17 cellular contexts compared by ENCODE assay signal in genomic region chr1:3067301-3067670, GRCh38. TPM values are rescaled to one million over a fixed set of nuclear protein-coding genes. Genes with fewer than 3 reads are reported as not detected.
DNase-seq lines count a peak whose midpoint lies in the region; ATAC-seq and TF ChIP-seq lines count a peak whose summit lies in the region.
"Had no signal": no experiment of that assay in that cellular context is flagged by ENCODE, and none has a peak within 500 bp of the region (broad histone marks: within the 10 kb centered on the region; RNA-seq: fewer than 3 reads in every experiment).

No MANE protein-coding gene starts in this region.

- ATAC-seq in left cardiac atrium (no peak), HG03571 (IDR thresholded peaks at IDR 0.05; ENCODE audit: unreplicated experiment) (no peak)

- H3K36me3 ChIP-seq in neural progenitor cell, result no peaks in the 10 kb centered on the region
- H3K36me3 ChIP-seq: prostate gland had no signal

- H3K4me3 Mint-ChIP-seq in activated naive CD4-positive, alpha-beta T cell treated with anti-CD3 and anti-CD28 coated beads, Interleukin-2, amount 50 U/mL, for 24 hours, result peak overlapping the region; percentile 30
- no peak overlapping the region for H3K4me3 Mint-ChIP-seq in activated naive CD4-positive, alpha-beta T cell treated with anti-CD3 and anti-CD28 coated beads for 36 hours
- peak overlapping the region; percentile 77 for H3K4me3 Mint-ChIP-seq in neural progenitor cell
- peak overlapping the region; percentile 80 for H3K4me3 Mint-ChIP-seq in type B pancreatic cell

- peaks cover 96% of the 10 kb centered on the region for H3K27me3 ChIP-seq in neural progenitor cell

- no peaks in the 10 kb centered on the region for H3K9me3 Mint-ChIP-seq in activated naive CD4-positive, alpha-beta T cell treated with anti-CD3 and anti-CD28 coated beads, Interleukin-2, amount 50 U/mL, for 24 hours
- H3K9me3 Mint-ChIP-seq in activated naive CD4-positive, alpha-beta T cell treated with anti-CD3 and anti-CD28 coated beads for 36 hours, result no peaks in the 10 kb centered on the region
- H3K9me3 Mint-ChIP-seq in neural progenitor cell (no peaks in the 10 kb centered on the region), type B pancreatic cell (no peaks in the 10 kb centered on the region)

- H3K27me3 Mint-ChIP-seq in activated naive CD4-positive, alpha-beta T cell treated with anti-CD3 and anti-CD28 coated beads, Interleukin-2, amount 50 U/mL, for 24 hours, result peaks cover 10% of the 10 kb centered on the region
- H3K27me3 Mint-ChIP-seq in activated naive CD4-positive, alpha-beta T cell treated with anti-CD3 and anti-CD28 coated beads for 36 hours (ENCODE audit: low read depth), result peaks cover 20% of the 10 kb centered on the region
- H3K27me3 Mint-ChIP-seq in neural progenitor cell (ENCODE audit: insufficient read depth, low read depth), result peaks cover 57% of the 10 kb centered on the region
- H3K27me3 Mint-ChIP-seq in type B pancreatic cell, result peaks cover 57% of the 10 kb centered on the region

- peaks cover 44% of the 10 kb centered on the region for H3K4me1 ChIP-seq in neural progenitor cell

- H4K20me1 ChIP-seq in neural progenitor cell (ENCODE audit: low read depth), result peaks cover 47% of the 10 kb centered on the region

- no peak overlapping the region for H3K9ac ChIP-seq in neural progenitor cell
- H3K9ac ChIP-seq: SK-N-SH had no signal

- CTCF ChIA-PET in activated naive CD4-positive, alpha-beta T cell treated with anti-CD3 and anti-CD28 coated beads for 36 hours (lab: Charles Lee), result no interaction called here

- H3K79me2 ChIP-seq in neural progenitor cell (ENCODE audit: low read depth), result no peaks in the 10 kb centered on the region

- no peak overlapping the region for H3K27ac Mint-ChIP-seq in activated naive CD4-positive, alpha-beta T cell treated with anti-CD3 and anti-CD28 coated beads, Interleukin-2, amount 50 U/mL, for 24 hours
- no peak overlapping the region for H3K27ac Mint-ChIP-seq in activated naive CD4-positive, alpha-beta T cell treated with anti-CD3 and anti-CD28 coated beads for 36 hours
- H3K27ac Mint-ChIP-seq in neural progenitor cell (no peak overlapping the region), type B pancreatic cell (no peak overlapping the region)

- no peak overlapping the region for H3K27ac ChIP-seq in neural progenitor cell
- H3K27ac ChIP-seq: 22Rv1, prostate gland had no signal

- no peaks in the 10 kb centered on the region for H3K9me3 ChIP-seq in neural progenitor cell (ENCODE audit: low read depth)
- H3K9me3 ChIP-seq: prostate gland, SK-N-SH had no signal

- no peaks in the 10 kb centered on the region for H3K36me3 Mint-ChIP-seq in activated naive CD4-positive, alpha-beta T cell treated with anti-CD3 and anti-CD28 coated beads, Interleukin-2, amount 50 U/mL, for 24 hours
- H3K36me3 Mint-ChIP-seq in activated naive CD4-positive, alpha-beta T cell treated with anti-CD3 and anti-CD28 coated beads for 36 hours (ENCODE audit: low read depth), result no peaks in the 10 kb centered on the region
- H3K36me3 Mint-ChIP-seq in neural progenitor cell (no peaks in the 10 kb centered on the region), type B pancreatic cell (no peaks in the 10 kb centered on the region)

- H3K4me3 ChIP-seq in neural progenitor cell, result peak overlapping the region; percentile 51
- H3K4me3 ChIP-seq: lung had no signal

- TF ChIP-seq CTCF in neural progenitor cell (IDR thresholded peaks at IDR 0.05) (no peak), type B pancreatic cell (conservative IDR thresholded peaks at IDR 0.05) (no peak)

- peaks cover 21% of the 10 kb centered on the region for H3F3A ChIP-seq in neural progenitor cell (ENCODE audit: low read depth)

- no peak overlapping the region for H2AFZ ChIP-seq in neural progenitor cell (replicated peaks)

- H3K4me2 ChIP-seq in neural progenitor cell, result peak overlapping the region; percentile 90
- H3K4me2 ChIP-seq: SK-N-SH had no signal

- DNase-seq in activated naive CD4-positive, alpha-beta T cell treated with anti-CD3 and anti-CD28 coated beads for 36 hours, result no peak
- DNase-seq in left cardiac atrium, result peak; percentile 15
- DNase-seq in neural progenitor cell (ENCODE audit: low spot score), result no peak
- no peak for DNase-seq in type B pancreatic cell (ENCODE audit: extremely low spot score, unreplicated experiment)
- no peak for DNase-seq in dedifferentiated amniotic fluid mesenchymal stem cell (ENCODE audit: extremely low spot score)
- no peak for DNase-seq in amniotic stem cell (lab: John Stamatoyannopoulos, UW)
- DNase-seq: activated gamma-delta T cell treated with Interleukin-2 at 50 U/mL for 16 hours, C1 segment of cervical spinal cord, IMR-90, NCI-H1092 treated with DMSO at 0.1 percent for 48 hours had no signal

- peaks cover 3% of the 10 kb centered on the region for H3K4me1 Mint-ChIP-seq in activated naive CD4-positive, alpha-beta T cell treated with anti-CD3 and anti-CD28 coated beads, Interleukin-2, amount 50 U/mL, for 24 hours
- H3K4me1 Mint-ChIP-seq in activated naive CD4-positive, alpha-beta T cell treated with anti-CD3 and anti-CD28 coated beads for 36 hours (ENCODE audit: low read depth), result peaks cover 2% of the 10 kb centered on the region
- H3K4me1 Mint-ChIP-seq in neural progenitor cell (peaks cover 15% of the 10 kb centered on the region), type B pancreatic cell (ENCODE audit: unreplicated experiment) (no peaks in the 10 kb centered on the region)

- intact Hi-C loops in activated naive CD4-positive, alpha-beta T cell treated with anti-CD3 and anti-CD28 coated beads for 36 hours (cut with micrococcal nuclease), result no loop called here
- intact Hi-C loops in left cardiac atrium (cut with DNase I), result loop anchor here in 1 of 2 donors (10.0 kb wide), 1 partner anchor 338 kb away; no protein-coding TSS in a partner anchor

RNA-seq across cellular contexts. Expression of gene PRDM16, which starts 1.7 kb away (rescaled TPM):
- under 1 TPM; 0.05 to 0.20 TPM for total RNA-seq in activated naive CD4-positive, alpha-beta T cell treated with anti-CD3 and anti-CD28 coated beads for 36 hours
- total RNA-seq in left cardiac atrium (1 to 10 TPM in 1 of 2 donors, under 1 TPM in 1; 0.99 to 1.2 TPM), neural progenitor cell (ENCODE audit: low replicate concordance) (1.9 and 2.0 TPM in 2 replicates), type B pancreatic cell (ENCODE audit: low replicate concordance) (10.3 and 23.6 TPM in 2 replicates)
- total RNA-seq: activated CD8-positive, alpha-beta memory T cell treated with anti-CD3 and anti-CD28 coated beads for 36 hours; IMR-90 had no signal

RNA-seq across cellular contexts. Expression of gene ACTRT2, which starts 46.0 kb away (rescaled TPM):
- not detected for total RNA-seq in activated naive CD4-positive, alpha-beta T cell treated with anti-CD3 and anti-CD28 coated beads for 36 hours
- total RNA-seq in left cardiac atrium (not detected), neural progenitor cell (ENCODE audit: low replicate concordance) (not detected in 2 replicates), type B pancreatic cell (ENCODE audit: low replicate concordance) (not detected in 2 replicates)
- total RNA-seq: activated CD8-positive, alpha-beta memory T cell treated with anti-CD3 and anti-CD28 coated beads for 36 hours; IMR-90; lung had no signal
